In genomic region chr1:50023292-50024159, GRCh38 we compare ENCODE assay signal across 9 cellular contexts. TPM values are rescaled to one million over a fixed set of nuclear protein-coding genes. Genes with fewer than 3 reads are reported as not detected.
DNase-seq lines count a peak whose midpoint lies in the region; ATAC-seq and TF ChIP-seq lines count a peak whose summit lies in the region.
"Had no signal": no experiment of that assay in that cellular context is flagged by ENCODE, and none has a peak within 500 bp of the region (broad histone marks: within the 10 kb centered on the region; RNA-seq: fewer than 3 reads in every experiment).

AGBL4 (minus strand) TSS chr1:50023954.

- no peak for TF ChIP-seq CTCF in stomach (IDR thresholded peaks at IDR 0.05)

- POLR2A ChIA-PET in activated CD4-positive, alpha-beta T cell treated with anti-CD3 and anti-CD28 coated beads for 36 hours (lab: Charles Lee), result no interaction called here

- intact Hi-C loops in activated CD4-positive, alpha-beta T cell treated with anti-CD3 and anti-CD28 coated beads for 36 hours (cut with DNase I, micrococcal nuclease), result no loop called here
- intact Hi-C loops in stomach (cut with DNase I; ENCODE audit: low total_unique reads), result no loop called here

- no peak for TF ChIP-seq POLR2A in stomach (IDR thresholded peaks at IDR 0.05)

- H3K27me3 ChIP-seq in stomach, result peaks cover 0 to 16% (median 0%) of the 10 kb centered on the region in 3 donors
- H3K27me3 ChIP-seq: BLaER1 had no signal

- H3K36me3 Mint-ChIP-seq in activated CD4-positive, alpha-beta T cell treated with anti-CD3 and anti-CD28 coated beads for 36 hours (ENCODE audit: low read depth), result peaks cover 3% of the 10 kb centered on the region

- CTCF ChIA-PET in activated CD4-positive, alpha-beta T cell treated with anti-CD3 and anti-CD28 coated beads for 36 hours (lab: Charles Lee), result interaction anchor here (1.2 kb wide), 1 partner anchor 308 kb away, joined by 3 read pairs; no protein-coding TSS in a partner anchor

- peaks cover 5% of the 10 kb centered on the region for H3K4me1 Mint-ChIP-seq in activated CD4-positive, alpha-beta T cell treated with anti-CD3 and anti-CD28 coated beads for 36 hours

- H3K36me3 ChIP-seq in stomach, result no peaks in the 10 kb centered on the region
- H3K36me3 ChIP-seq: BLaER1 had no signal

- peak within 1 kb of the TSS; percentile 45 to 67 (median 59) for H3K4me3 ChIP-seq in stomach
- H3K4me3 ChIP-seq: BLaER1 had no signal

- H3K27ac Mint-ChIP-seq in activated CD4-positive, alpha-beta T cell treated with anti-CD3 and anti-CD28 coated beads for 36 hours, result no peak within 1 kb of the TSS

- peak within 1 kb of the TSS in 2 of 5 donors; percentile 26 to 47 for H3K27ac ChIP-seq in stomach
- H3K27ac ChIP-seq: BLaER1 had no signal

- TF ChIP-seq EP300 in stomach (IDR thresholded peaks at IDR 0.05), result no peak

- ATAC-seq in activated CD4-positive, alpha-beta T cell treated with anti-CD3 and anti-CD28 coated beads for 36 hours, result peak; percentile 58
- no peak for ATAC-seq in HG03139 (IDR thresholded peaks at IDR 0.05; ENCODE audit: unreplicated experiment)

- no peak within 1 kb of the TSS for H3K4me3 Mint-ChIP-seq in activated CD4-positive, alpha-beta T cell treated with anti-CD3 and anti-CD28 coated beads for 36 hours

- 6 to 13% (median 7%) methylated on average over 30 to 56 of the region's 56 CpGs for WGBS in stomach, 5 donors

- peaks cover 0 to 15% (median 11%) of the 10 kb centered on the region in 4 donors for H3K4me1 ChIP-seq in stomach

- H3K9me3 Mint-ChIP-seq in activated CD4-positive, alpha-beta T cell treated with anti-CD3 and anti-CD28 coated beads for 36 hours (ENCODE audit: low read depth), result peaks cover 3% of the 10 kb centered on the region

- no peaks in the 10 kb centered on the region for H3K9me3 ChIP-seq in stomach

- H3K27me3 Mint-ChIP-seq in activated CD4-positive, alpha-beta T cell treated with anti-CD3 and anti-CD28 coated beads for 36 hours, result peaks cover 26% of the 10 kb centered on the region

- DNase-seq in activated CD4-positive, alpha-beta T cell treated with anti-CD3 and anti-CD28 coated beads for 36 hours, result peak; percentile 18
- no peak for DNase-seq in activated CD4-positive, alpha-beta T cell treated with anti-CD3 and anti-CD28 coated beads for 4 hours
- peak; percentile 41 for DNase-seq in NCI-H510A treated with DMSO at 0.1 percent for 48 hours (lab: John Stamatoyannopoulos, UW)
- DNase-seq in cerebellum (ENCODE audit: low spot score), result peak; percentile 56
- peak; percentile 94 for DNase-seq in left kidney (ENCODE audit: low read depth, low spot score)
- peak; percentile 55 for DNase-seq in stomach
- no peak for DNase-seq in SKM-1 (lab: John Stamatoyannopoulos, UW; ENCODE audit: unreplicated experiment)

RNA-seq across cellular contexts. Expression of gene AGBL4, which starts in this region (rescaled TPM):
- not detected for total RNA-seq in activated CD4-positive, alpha-beta T cell treated with anti-CD3 and anti-CD28 coated beads for 36 hours
- total RNA-seq in cerebellum (8.8 TPM), stomach (under 1 TPM in 1 of 5 donors, not detected in 4; 0.92 TPM)
- polyA plus RNA-seq in stomach, result not detected

Comparison
In these comparisons a context has a peak if more than half of its experiments do, and no peak if none do; other contexts are left out.
1. Peak in DNase-seq and ATAC-seq in activated CD4-positive, alpha-beta T cell treated with anti-CD3 and anti-CD28 coated beads for 36 hours; RNA of the gene not detected or under 1 TPM.
2. Peak in DNase-seq and H3K4me3 ChIP-seq in stomach; RNA of the gene not detected or under 1 TPM.
3. DNase-seq: peak in NCI-H510A treated with DMSO at 0.1 percent for 48 hours (single experiment), cerebellum (single experiment) and left kidney (single experiment); none in activated CD4-positive, alpha-beta T cell treated with anti-CD3 and anti-CD28 coated beads for 4 hours (0 of 2) and SKM-1 (single experiment).